ENCODE assay signal across 27 cellular contexts in the genomic region with DNA sequence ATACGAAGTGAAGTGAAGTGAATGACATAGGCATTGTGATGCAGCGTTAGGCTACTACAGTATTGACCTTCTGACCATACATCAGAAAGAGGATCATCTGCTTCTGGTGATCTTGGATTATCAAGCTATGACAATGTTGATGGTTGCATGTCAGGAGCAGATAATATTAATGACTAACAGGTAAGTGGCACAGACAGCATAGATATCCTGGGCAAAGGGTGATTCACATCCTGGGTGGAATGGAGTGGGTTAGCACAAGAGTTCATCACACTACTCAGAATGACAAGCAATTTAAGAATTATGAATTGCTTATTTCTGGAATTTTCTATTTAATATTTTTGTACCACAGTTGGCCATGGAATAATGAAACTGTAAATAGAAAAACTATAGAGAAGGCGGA.
"Had no signal": no experiment of that assay in that cellular context is flagged by ENCODE, and none has a peak within 500 bp of the region (broad histone marks: within the 10 kb centered on the region; RNA-seq: fewer than 3 reads in every experiment).

No MANE protein-coding gene starts in this region.

- H3K36me3 ChIP-seq: breast epithelium, gastrocnemius medialis, left lung, ovary, uterus had no signal

- ATAC-seq: activated CD8-positive, alpha-beta T cell treated with anti-CD3 and anti-CD28 coated beads for 36 hours; activated T-cell treated with anti-CD3 and anti-CD28 coated beads, Interleukin-2, amount 50 U/mL, for 4 hours; activated T-helper 17 cell treated with anti-CD3 and anti-CD28 coated beads, Interleukin-2, amount 50 U/mL, for 72 hours; gastrocnemius medialis; left lung; sciatic nerve; stimulated activated memory B cell treated with anti-CD40 and anti-IgM and Interleukin-4, amounts not matched to agents 10 μg/mL and 1 μg/mL and 100 μg/mL, for 72 hours; stimulated activated naive CD8-positive, alpha-beta T cell treated with anti-CD3 and anti-CD28 coated beads, Interleukin-15, amount 100 ng/mL, for 72 hours; WTC11 had no signal

- H3K36me3 Mint-ChIP-seq: activated naive CD4-positive, alpha-beta T cell treated with anti-CD3 and anti-CD28 coated beads, Interleukin-2, amount 50 U/mL, for 24 hours; stimulated activated memory B cell treated with anti-CD40 and anti-IgM and Interleukin-4, amounts not matched to agents 10 μg/mL and 1 μg/mL and 100 μg/mL, for 72 hours; type B pancreatic cell; WTC11 had no signal

- H3K4me3 ChIP-seq: breast epithelium, gastrocnemius medialis, left lung, ovary, uterus had no signal

- H3K27me3 Mint-ChIP-seq: activated T-helper 17 cell treated with anti-CD3 and anti-CD28 coated beads, Interleukin-2, amount 50 U/mL, for 72 hours; progenitor cell of endocrine pancreas; stimulated activated memory B cell treated with anti-CD40 and anti-IgM and Interleukin-4, amounts not matched to agents 10 μg/mL and 1 μg/mL and 100 μg/mL, for 72 hours had no signal

- H3K9me3 ChIP-seq: breast epithelium, gastrocnemius medialis, left lung, ovary, uterus had no signal

- H3K27me3 ChIP-seq: breast epithelium, gastrocnemius medialis, left lung, ovary, uterus had no signal

- H3K4me1 ChIP-seq: breast epithelium, left lung had no signal

- H3K27ac ChIP-seq: breast epithelium, gastrocnemius medialis, left lung, ovary, uterus had no signal

- H3K4me3 Mint-ChIP-seq: activated CD8-positive, alpha-beta T cell treated with anti-CD3 and anti-CD28 coated beads for 36 hours; activated naive CD4-positive, alpha-beta T cell treated with anti-CD3 and anti-CD28 coated beads, Interleukin-2, amount 50 U/mL, for 24 hours; activated T-cell treated with anti-CD3 and anti-CD28 coated beads, Interleukin-2, amount 50 U/mL, for 4 hours; activated T-helper 17 cell treated with anti-CD3 and anti-CD28 coated beads, Interleukin-2, amount 50 U/mL, for 72 hours; central memory CD8-positive, alpha-beta T cell; dendritic cell treated with granulocyte-macrophage colony-stimulating factor and Interleukin-4, amounts not matched to agents 40 ng/mL and 50 ng/mL, for 4 days; naive B cell; stimulated activated memory B cell treated with anti-CD40 and anti-IgM and Interleukin-4, amounts not matched to agents 10 μg/mL and 1 μg/mL and 100 μg/mL, for 72 hours; stimulated activated naive CD8-positive, alpha-beta T cell treated with anti-CD3 and anti-CD28 coated beads, Interleukin-15, amount 100 ng/mL, for 72 hours; type B pancreatic cell; WTC11 had no signal

- H3K27ac Mint-ChIP-seq: activated CD8-positive, alpha-beta T cell treated with anti-CD3 and anti-CD28 coated beads for 36 hours; activated naive CD4-positive, alpha-beta T cell treated with anti-CD3 and anti-CD28 coated beads, Interleukin-2, amount 50 U/mL, for 24 hours; activated T-helper 17 cell treated with anti-CD3 and anti-CD28 coated beads, Interleukin-2, amount 50 U/mL, for 72 hours; dendritic cell treated with granulocyte-macrophage colony-stimulating factor and Interleukin-4, amounts not matched to agents 40 ng/mL and 50 ng/mL, for 4 days; naive B cell; progenitor cell of endocrine pancreas; stimulated activated memory B cell treated with anti-CD40 and anti-IgM and Interleukin-4, amounts not matched to agents 10 μg/mL and 1 μg/mL and 100 μg/mL, for 72 hours; stimulated activated naive CD8-positive, alpha-beta T cell treated with anti-CD3 and anti-CD28 coated beads, Interleukin-15, amount 100 ng/mL, for 72 hours; type B pancreatic cell; WTC11 had no signal

- DNase-seq: activated CD4-positive, alpha-beta T cell treated with anti-CD3 and anti-CD28 coated beads, Interleukin-2, amount 50 U/mL, for 1 hour; activated CD8-positive, alpha-beta T cell treated with anti-CD3 and anti-CD28 coated beads for 36 hours; activated T-cell treated with anti-CD3 and anti-CD28 coated beads, Interleukin-2, amount 50 U/mL, for 4 hours; effector CD4-positive, alpha-beta T cell; gastrocnemius medialis; hippocampal formation; left lung; naive B cell; ovary; small intestine; stimulated activated CD4-positive, alpha-beta T cell treated with anti-CD3 and anti-CD28 coated beads, Interleukin-1b, Interleukin-23, amount 100 ng/mL, for 48 hours; stimulated activated CD4-positive, alpha-beta T cell treated with anti-CD3 and anti-CD28 coated beads, Interleukin-4, amount 100 ng/mL, for 4 hours; stimulated activated CD8-positive, alpha-beta memory T cell treated with anti-CD3 and anti-CD28 coated beads, Interleukin-4, amount 100 ng/mL, for 48 hours; stimulated activated naive CD8-positive, alpha-beta T cell treated with anti-CD3 and anti-CD28 coated beads, Interleukin-15, amount 100 ng/mL, for 72 hours; substantia nigra; T-helper 2 cell; uterus had no signal

- H3K9me3 Mint-ChIP-seq: activated CD8-positive, alpha-beta T cell treated with anti-CD3 and anti-CD28 coated beads for 36 hours; activated naive CD4-positive, alpha-beta T cell treated with anti-CD3 and anti-CD28 coated beads, Interleukin-2, amount 50 U/mL, for 24 hours; activated T-cell treated with anti-CD3 and anti-CD28 coated beads, Interleukin-2, amount 50 U/mL, for 4 hours; central memory CD8-positive, alpha-beta T cell; dendritic cell treated with granulocyte-macrophage colony-stimulating factor and Interleukin-4, amounts not matched to agents 40 ng/mL and 50 ng/mL, for 4 days; WTC11 had no signal
